In the genomic region with DNA sequence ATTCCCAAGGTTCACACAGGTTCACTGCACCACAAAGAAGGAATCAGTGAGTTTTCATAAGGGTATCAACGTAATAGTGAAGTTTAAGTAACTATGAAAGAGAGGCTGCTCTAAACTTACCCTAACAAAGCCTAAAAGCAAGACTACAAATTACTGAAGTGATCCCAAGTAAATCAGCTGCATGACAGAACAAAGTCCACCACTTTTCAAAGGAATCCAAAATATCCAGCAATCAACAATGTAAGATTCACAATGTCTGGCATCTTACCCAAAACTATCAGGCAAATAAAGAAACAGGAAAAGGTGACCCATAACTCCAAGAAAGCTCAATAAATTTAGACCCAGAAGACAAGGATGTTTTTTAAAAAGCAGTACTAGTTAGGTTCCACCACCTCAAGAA, we compare ENCODE assay signal across 1 cellular context.
TF ChIP-seq lines count a peak whose summit lies in the region.

No MANE protein-coding gene starts in this region.

TF ChIP-seq in GM23338, 12 proteins besides CTCF, POLR2A, EP300 and RAD21 (continued from another document):
- no peak for TF ChIP-seq ZNF462 (CRISPR knock-in tag; IDR thresholded peaks at IDR 0.05)
- TF ChIP-seq ZNF331 (CRISPR knock-in tag; IDR thresholded peaks at IDR 0.05; ENCODE audit: low read depth), result no peak
- no peak for TF ChIP-seq NANOG (IDR thresholded peaks at IDR 0.05; ENCODE audit: borderline replicate concordance)
- TF ChIP-seq EZH2phosphoT487 (IDR thresholded peaks at IDR 0.05; ENCODE audit: unreplicated experiment), result no peak
- no peak for TF ChIP-seq EZH2 (IDR thresholded peaks at IDR 0.05; ENCODE audit: low read depth, unreplicated experiment)
- no peak for TF ChIP-seq ETS1 (IDR thresholded peaks at IDR 0.05)
- TF ChIP-seq STAT1 (IDR thresholded peaks at IDR 0.05; ENCODE audit: unreplicated experiment), result no peak
- no peak for TF ChIP-seq CREB1 (CRISPR knock-in tag; IDR thresholded peaks at IDR 0.05; ENCODE audit: low read depth)
- no peak for TF ChIP-seq ZNF114 (CRISPR knock-in tag; IDR thresholded peaks at IDR 0.05)
- no peak for TF ChIP-seq POLR2AphosphoS5 (IDR thresholded peaks at IDR 0.05; ENCODE audit: low read depth)
